ENCODE assay signal across 8 cellular contexts in genomic region chr6:160767019-160767646, GRCh38.
A peak's percentile ranks its signal among the peaks of the same experiment; 100 is the strongest.
DNase-seq lines count a peak whose midpoint lies in the region; ATAC-seq and TF ChIP-seq lines count a peak whose summit lies in the region.

No MANE protein-coding gene starts in this region.

- H3K9ac ChIP-seq in endocrine pancreas (ENCODE audit: control insufficient read depth, insufficient read depth, low read length), result peak overlapping the region; percentile 47

- peak overlapping the region; percentile 52 for H3K4me3 Mint-ChIP-seq in activated CD4-positive, alpha-beta memory T cell treated with anti-CD3 and anti-CD28 coated beads, Interleukin-2, amount 10 ng/mL, durations not matched to agents 7 days and 5 days

- TF ChIP-seq CTCF in GM13977 (IDR thresholded peaks at IDR 0.05; ENCODE audit: extremely low read depth, insufficient read depth, missing control alignments), result peak; percentile 85

- H3K9me3 ChIP-seq in endocrine pancreas (ENCODE audit: control insufficient read depth, low read length), result no peaks in the 10 kb centered on the region

- no peaks in the 10 kb centered on the region for H3K27me3 ChIP-seq in endocrine pancreas (ENCODE audit: control insufficient read depth, insufficient read depth, low read length)

- in situ Hi-C loops in GM13977 (cut with MboI; ENCODE audit: low pct_unique_long_range_greater_than_20kb, low sequenced_read_pairs, unreplicated experiment), result loop anchor here (25.0 kb wide), 1 partner anchor 170 kb away; no protein-coding TSS in a partner anchor

- peak; percentile 97 for ATAC-seq in HG02763 (IDR thresholded peaks at IDR 0.05; ENCODE audit: unreplicated experiment)

- H3K4me3 ChIP-seq in endocrine pancreas (ENCODE audit: control insufficient read depth, insufficient read depth, low read length), result no peak overlapping the region

- H3K36me3 Mint-ChIP-seq in activated CD4-positive, alpha-beta memory T cell treated with anti-CD3 and anti-CD28 coated beads, Interleukin-2, amount 10 ng/mL, durations not matched to agents 7 days and 5 days (ENCODE audit: low read depth), result no peaks in the 10 kb centered on the region

- H3K4me1 Mint-ChIP-seq in activated CD4-positive, alpha-beta memory T cell treated with anti-CD3 and anti-CD28 coated beads, Interleukin-2, amount 10 ng/mL, durations not matched to agents 7 days and 5 days, result peaks cover 5% of the 10 kb centered on the region

- POLR2A ChIA-PET in activated CD4-positive, alpha-beta memory T cell treated with anti-CD3 and anti-CD28 coated beads, Interleukin-2, amount 10 ng/mL, durations not matched to agents 7 days and 5 days (lab: Charles Lee), result no interaction called here

- DNase-seq in GM13977 (ENCODE audit: low spot score), result peak; percentile 87
- peak; percentile 56 for DNase-seq in NCI-H146 treated with DMSO at 0.1 percent for 48 hours (lab: John Stamatoyannopoulos, UW; ENCODE audit: unreplicated experiment)
- peak; percentile 53 for DNase-seq in activated CD4-positive, alpha-beta memory T cell treated with anti-CD3 and anti-CD28 coated beads, Interleukin-2, amount 10 ng/mL, durations not matched to agents 7 days and 5 days
- peak; percentile 91 for DNase-seq in mesenteric fat pad (ENCODE audit: low spot score)
- peak; percentile 29 for DNase-seq in stimulated activated CD8-positive, alpha-beta memory T cell treated with anti-CD3 and anti-CD28 coated beads, Interleukin-15, amount 100 ng/mL, for 24 hours (ENCODE audit: low read depth)
- no peak for DNase-seq in NCI-H226

- peaks cover 24% of the 10 kb centered on the region for H3K27me3 Mint-ChIP-seq in activated CD4-positive, alpha-beta memory T cell treated with anti-CD3 and anti-CD28 coated beads, Interleukin-2, amount 10 ng/mL, durations not matched to agents 7 days and 5 days

- no peaks in the 10 kb centered on the region for H3K36me3 ChIP-seq in endocrine pancreas (ENCODE audit: control insufficient read depth, insufficient read depth, low read length)

- no peaks in the 10 kb centered on the region for H3K4me1 ChIP-seq in endocrine pancreas (ENCODE audit: control insufficient read depth, insufficient read depth, low read length)

- CTCF ChIA-PET in activated CD4-positive, alpha-beta memory T cell treated with anti-CD3 and anti-CD28 coated beads, Interleukin-2, amount 10 ng/mL, durations not matched to agents 7 days and 5 days (lab: Charles Lee), result interaction anchor here (1.0 to 1.2 kb wide), 4 partner anchors 12 to 33 kb away, joined by 3 to 10 read pairs (median 3); no protein-coding TSS in a partner anchor

- peaks cover 2% of the 10 kb centered on the region for H3K9me3 Mint-ChIP-seq in activated CD4-positive, alpha-beta memory T cell treated with anti-CD3 and anti-CD28 coated beads, Interleukin-2, amount 10 ng/mL, durations not matched to agents 7 days and 5 days

- no peak overlapping the region for H3K27ac Mint-ChIP-seq in activated CD4-positive, alpha-beta memory T cell treated with anti-CD3 and anti-CD28 coated beads, Interleukin-2, amount 10 ng/mL, durations not matched to agents 7 days and 5 days
